ENCODE assay signal across 1 cellular context in the genomic region with DNA sequence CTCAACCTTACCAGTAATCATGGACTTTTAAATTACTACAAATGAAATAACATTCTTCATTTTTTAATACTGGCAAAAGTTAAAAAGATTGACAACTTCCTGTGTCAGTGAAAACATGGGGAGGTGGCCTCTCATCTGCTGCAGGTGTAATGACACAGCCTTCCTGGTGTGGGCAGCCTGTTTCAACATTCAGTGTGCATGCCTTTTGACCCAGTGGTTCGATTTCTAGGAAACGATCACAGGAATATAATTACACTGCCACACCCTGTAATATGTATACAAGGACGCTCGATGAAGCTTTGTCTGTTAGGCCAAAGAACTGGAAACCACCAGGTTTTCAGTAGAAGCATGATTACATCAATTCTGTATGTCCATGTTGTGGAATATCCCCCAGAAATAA.
TF ChIP-seq lines count a peak whose summit lies in the region.

No MANE protein-coding gene starts in this region.

TF ChIP-seq in HCT116, 20 proteins besides CTCF, POLR2A, EP300 and RAD21 (continued from another document):
- TF ChIP-seq, protein P1, sequence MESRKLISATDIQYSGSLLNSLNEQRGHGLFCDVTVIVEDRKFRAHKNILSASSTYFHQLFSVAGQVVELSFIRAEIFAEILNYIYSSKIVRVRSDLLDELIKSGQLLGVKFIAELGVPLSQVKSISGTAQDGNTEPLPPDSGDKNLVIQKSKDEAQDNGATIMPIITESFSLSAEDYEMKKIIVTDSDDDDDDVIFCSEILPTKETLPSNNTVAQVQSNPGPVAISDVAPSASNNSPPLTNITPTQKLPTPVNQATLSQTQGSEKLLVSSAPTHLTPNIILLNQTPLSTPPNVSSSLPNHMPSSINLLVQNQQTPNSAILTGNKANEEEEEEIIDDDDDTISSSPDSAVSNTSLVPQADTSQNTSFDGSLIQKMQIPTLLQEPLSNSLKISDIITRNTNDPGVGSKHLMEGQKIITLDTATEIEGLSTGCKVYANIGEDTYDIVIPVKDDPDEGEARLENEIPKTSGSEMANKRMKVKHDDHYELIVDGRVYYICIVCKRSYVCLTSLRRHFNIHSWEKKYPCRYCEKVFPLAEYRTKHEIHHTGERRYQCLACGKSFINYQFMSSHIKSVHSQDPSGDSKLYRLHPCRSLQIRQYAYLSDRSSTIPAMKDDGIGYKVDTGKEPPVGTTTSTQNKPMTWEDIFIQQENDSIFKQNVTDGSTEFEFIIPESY (IDR thresholded peaks at IDR 0.05; ENCODE audit: extremely low read depth, insufficient replicate concordance, low read length) = no peak
- peak; percentile 57 for TF ChIP-seq CBX3 (IDR thresholded peaks at IDR 0.05; ENCODE audit: low read depth)
- no peak for TF ChIP-seq POLR2AphosphoS5 (IDR thresholded peaks at IDR 0.05; ENCODE audit: low read depth, low read length)
- TF ChIP-seq, protein P2, sequence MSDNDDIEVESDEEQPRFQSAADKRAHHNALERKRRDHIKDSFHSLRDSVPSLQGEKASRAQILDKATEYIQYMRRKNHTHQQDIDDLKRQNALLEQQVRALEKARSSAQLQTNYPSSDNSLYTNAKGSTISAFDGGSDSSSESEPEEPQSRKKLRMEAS (IDR thresholded peaks at IDR 0.05) = peak; percentile 24; the same call in 1 of the 2 replicates
- peak; percentile 33; the same call in 1 of the 2 replicates for TF ChIP-seq SP1 (IDR thresholded peaks at IDR 0.05; ENCODE audit: low read depth)
- TF ChIP-seq, protein P3, sequence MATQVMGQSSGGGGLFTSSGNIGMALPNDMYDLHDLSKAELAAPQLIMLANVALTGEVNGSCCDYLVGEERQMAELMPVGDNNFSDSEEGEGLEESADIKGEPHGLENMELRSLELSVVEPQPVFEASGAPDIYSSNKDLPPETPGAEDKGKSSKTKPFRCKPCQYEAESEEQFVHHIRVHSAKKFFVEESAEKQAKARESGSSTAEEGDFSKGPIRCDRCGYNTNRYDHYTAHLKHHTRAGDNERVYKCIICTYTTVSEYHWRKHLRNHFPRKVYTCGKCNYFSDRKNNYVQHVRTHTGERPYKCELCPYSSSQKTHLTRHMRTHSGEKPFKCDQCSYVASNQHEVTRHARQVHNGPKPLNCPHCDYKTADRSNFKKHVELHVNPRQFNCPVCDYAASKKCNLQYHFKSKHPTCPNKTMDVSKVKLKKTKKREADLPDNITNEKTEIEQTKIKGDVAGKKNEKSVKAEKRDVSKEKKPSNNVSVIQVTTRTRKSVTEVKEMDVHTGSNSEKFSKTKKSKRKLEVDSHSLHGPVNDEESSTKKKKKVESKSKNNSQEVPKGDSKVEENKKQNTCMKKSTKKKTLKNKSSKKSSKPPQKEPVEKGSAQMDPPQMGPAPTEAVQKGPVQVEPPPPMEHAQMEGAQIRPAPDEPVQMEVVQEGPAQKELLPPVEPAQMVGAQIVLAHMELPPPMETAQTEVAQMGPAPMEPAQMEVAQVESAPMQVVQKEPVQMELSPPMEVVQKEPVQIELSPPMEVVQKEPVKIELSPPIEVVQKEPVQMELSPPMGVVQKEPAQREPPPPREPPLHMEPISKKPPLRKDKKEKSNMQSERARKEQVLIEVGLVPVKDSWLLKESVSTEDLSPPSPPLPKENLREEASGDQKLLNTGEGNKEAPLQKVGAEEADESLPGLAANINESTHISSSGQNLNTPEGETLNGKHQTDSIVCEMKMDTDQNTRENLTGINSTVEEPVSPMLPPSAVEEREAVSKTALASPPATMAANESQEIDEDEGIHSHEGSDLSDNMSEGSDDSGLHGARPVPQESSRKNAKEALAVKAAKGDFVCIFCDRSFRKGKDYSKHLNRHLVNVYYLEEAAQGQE (IDR thresholded peaks at IDR 0.05; ENCODE audit: low read depth) = no peak
